Comparison of ENCODE assay signal across 20 cellular contexts in the genomic region with DNA sequence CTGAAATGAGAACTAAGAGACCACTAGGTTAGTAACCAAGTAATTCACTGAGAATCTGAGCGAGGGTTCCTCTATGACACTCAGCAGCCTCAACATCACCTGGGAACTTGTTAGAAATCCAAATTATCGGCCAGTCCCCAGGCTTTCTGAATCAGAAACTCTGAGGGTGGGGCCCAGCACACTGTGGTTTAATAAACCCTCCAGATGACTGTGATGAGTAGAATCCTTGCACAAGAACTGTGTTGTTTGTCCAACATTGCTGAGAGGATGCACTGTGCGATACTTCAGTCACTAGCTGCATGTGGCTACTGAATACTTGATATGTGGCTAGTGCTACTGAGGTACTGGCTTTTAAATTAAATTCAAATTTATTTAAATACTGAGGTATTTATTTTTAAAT.
"Had no signal": no experiment of that assay in that cellular context is flagged by ENCODE, and none has a peak within 500 bp of the region (broad histone marks: within the 10 kb centered on the region; RNA-seq: fewer than 3 reads in every experiment).

No MANE protein-coding gene starts in this region.

- DNase-seq: activated CD4-positive, alpha-beta T cell treated with anti-CD3 and anti-CD28 coated beads, Interleukin-2, amount 50 U/mL, for 4 hours; activated CD8-positive, alpha-beta memory T cell treated with anti-CD3 and anti-CD28 coated beads for 24 hours; activated CD8-positive, alpha-beta memory T cell treated with anti-CD3 and anti-CD28 coated beads, Interleukin-2, amount 50 U/mL, for 4 hours; activated naive CD4-positive, alpha-beta T cell; activated T-cell treated with anti-CD3 and anti-CD28 coated beads, Interleukin-2, amount 50 U/mL, for 4 hours; adrenal gland; gastrocnemius medialis; hippocampal formation; nephron progenitor cell; right cardiac atrium; stimulated activated CD4-positive, alpha-beta T cell treated with anti-CD3 and anti-CD28 coated beads, Interleukin-1b, Interleukin-23, amount 100 ng/mL, for 48 hours; stomach; WERI-Rb-1 had no signal

- H3K9me3 ChIP-seq: adrenal gland, gastrocnemius medialis, stomach, suprapubic skin, tibial nerve had no signal

- H3K4me1 Mint-ChIP-seq: memory B cell had no signal

- H3K27ac ChIP-seq: adrenal gland, coronary artery, gastrocnemius medialis, parathyroid adenoma, stomach, suprapubic skin, tibial nerve had no signal

- H3K27me3 ChIP-seq: adrenal gland, gastrocnemius medialis, stomach, suprapubic skin, tibial nerve had no signal

- H3K4me3 Mint-ChIP-seq: activated naive CD8-positive, alpha-beta T cell; activated T-cell treated with anti-CD3 and anti-CD28 coated beads, Interleukin-2, amount 50 U/mL, for 4 hours; memory B cell; nephron progenitor cell had no signal

- H3K9ac ChIP-seq: parathyroid adenoma had no signal

- H3K36me3 ChIP-seq: adrenal gland, gastrocnemius medialis, stomach, suprapubic skin, tibial nerve, WERI-Rb-1 had no signal

- H3K4me3 ChIP-seq: adrenal gland, coronary artery, gastrocnemius medialis, stomach, suprapubic skin, tibial nerve had no signal

- H3K36me3 Mint-ChIP-seq: memory B cell had no signal

- ATAC-seq: activated T-cell treated with anti-CD3 and anti-CD28 coated beads, Interleukin-2, amount 50 U/mL, for 4 hours; gastrocnemius medialis; right cardiac atrium had no signal

- H3K27ac Mint-ChIP-seq: activated naive CD8-positive, alpha-beta T cell; activated T-helper 2 cell treated with anti-CD3 and anti-CD28 coated beads, Interferon-gamma antibody, Interleukin-2, Interleukin-4, amounts not matched to agents 10 μg/mL and 5 μg/mL and 100 μg/mL, durations not matched to agents 14 hours and 24 hours and 36 hours; memory B cell had no signal

- H3K9me3 Mint-ChIP-seq: activated T-helper 2 cell treated with anti-CD3 and anti-CD28 coated beads, Interferon-gamma antibody, Interleukin-2, Interleukin-4, amounts not matched to agents 10 μg/mL and 5 μg/mL and 100 μg/mL, durations not matched to agents 14 hours and 24 hours and 36 hours had no signal
